10 cellular contexts compared by ENCODE assay signal in the genomic region with DNA sequence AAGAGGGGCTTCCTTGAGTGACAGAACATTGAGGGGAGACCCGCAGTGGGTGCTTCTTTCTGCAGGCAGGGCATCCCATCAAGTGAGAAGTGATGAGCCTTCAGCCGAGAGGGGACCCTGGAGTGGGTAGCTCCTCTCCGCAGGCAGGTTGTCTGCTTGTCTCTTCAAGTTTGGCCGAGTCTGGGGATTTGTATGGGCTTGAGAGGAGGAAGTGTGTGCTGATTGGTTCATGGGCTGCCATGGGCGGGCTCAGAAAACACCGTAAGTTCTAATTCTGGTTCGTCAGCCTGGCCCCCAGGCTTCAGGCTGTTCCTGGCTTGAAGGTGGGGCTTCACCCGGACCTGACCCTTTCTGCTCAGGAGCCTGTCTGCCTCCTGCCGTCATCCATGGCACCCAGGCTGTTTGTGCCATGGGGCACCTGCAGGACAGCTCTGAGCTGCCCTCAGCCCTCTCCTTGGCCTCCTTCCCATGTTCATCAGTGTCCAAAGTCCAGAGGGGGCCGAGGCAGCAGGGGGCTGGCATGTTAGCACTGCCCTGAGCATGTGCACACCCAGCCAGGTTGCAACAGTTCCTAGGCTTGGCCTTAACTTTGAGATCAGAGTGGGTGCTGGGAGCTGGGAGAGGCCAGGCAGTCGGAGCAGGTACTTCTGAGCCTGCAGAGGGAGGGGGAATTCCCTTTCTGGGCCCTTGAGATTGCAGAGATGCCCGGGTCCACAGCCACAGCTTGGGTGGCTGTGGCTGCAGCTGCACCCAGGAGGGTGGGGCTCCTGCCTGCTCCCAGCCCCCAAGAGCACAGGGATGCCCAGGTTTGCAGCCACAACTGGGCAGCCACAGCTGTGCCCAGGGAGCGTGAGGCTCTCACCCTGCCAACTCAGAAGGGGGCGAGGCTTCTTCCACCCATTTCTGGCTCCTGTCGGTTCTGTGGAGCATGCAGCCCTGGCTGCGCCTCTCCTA. TPM values are rescaled to one million over a fixed set of nuclear protein-coding genes. Genes with fewer than 3 reads are reported as not detected.
A peak's percentile ranks its signal among the peaks of the same experiment; 100 is the strongest.
DNase-seq lines count a peak whose midpoint lies in the region; ATAC-seq lines count a peak whose summit lies in the region.
"Had no signal": no experiment of that assay in that cellular context is flagged by ENCODE, and none has a peak within 500 bp of the region (broad histone marks: within the 10 kb centered on the region; RNA-seq: fewer than 3 reads in every experiment).

No MANE protein-coding gene starts in this region.

- peak; percentile 93 for ATAC-seq in GM18502 (IDR thresholded peaks at IDR 0.05; ENCODE audit: poor library complexity, unreplicated experiment)
- peak; percentile 78 for ATAC-seq in GM21619 (IDR thresholded peaks at IDR 0.05; ENCODE audit: unreplicated experiment)
- ATAC-seq in memory B cell (ENCODE audit: low read depth), result peak; percentile 86

- H3K36me3 ChIP-seq in KOPT-K1 (ENCODE audit: insufficient read depth, low read length), result peaks cover 92% of the 10 kb centered on the region

- H3K27ac Mint-ChIP-seq in memory B cell, result peak overlapping the region; percentile 84
- H3K27ac Mint-ChIP-seq in T-helper 2 cell treated with Interferon-gamma antibody and Interleukin-4, amounts not matched to agents 5 μg/mL and 100 μg/mL, for 36 hours, result no peak overlapping the region
- H3K27ac Mint-ChIP-seq: activated naive CD8-positive, alpha-beta T cell had no signal

- H3K4me1 Mint-ChIP-seq in memory B cell, result peaks cover 9% of the 10 kb centered on the region
- H3K4me1 Mint-ChIP-seq in T-helper 2 cell treated with Interferon-gamma antibody and Interleukin-4, amounts not matched to agents 5 μg/mL and 100 μg/mL, for 36 hours (ENCODE audit: low read depth), result peaks cover 10% of the 10 kb centered on the region

- H3K27me3 Mint-ChIP-seq in memory B cell, result no peaks in the 10 kb centered on the region
- H3K27me3 Mint-ChIP-seq in T-helper 2 cell treated with Interferon-gamma antibody and Interleukin-4, amounts not matched to agents 5 μg/mL and 100 μg/mL, for 36 hours (ENCODE audit: low read depth), result no peaks in the 10 kb centered on the region
- H3K27me3 Mint-ChIP-seq: activated naive CD8-positive, alpha-beta T cell had no signal

- peak; percentile 34 to 45 for DNase-seq in memory B cell (ENCODE audit: low spot score in 2 of 2)
- DNase-seq in T-helper 2 cell treated with Interferon-gamma antibody and Interleukin-4, amounts not matched to agents 5 μg/mL and 100 μg/mL, for 36 hours (ENCODE audit: low spot score), result no peak
- no peak for DNase-seq in cerebellum (ENCODE audit: low spot score)
- DNase-seq in Ammon's horn (ENCODE audit: low spot score), result no peak
- no peak for DNase-seq in NK-92 (lab: John Stamatoyannopoulos, UW; ENCODE audit: unreplicated experiment)
- DNase-seq: NCI-H345 had no signal

- peak overlapping the region; percentile 79 for H3K4me3 Mint-ChIP-seq in memory B cell
- H3K4me3 Mint-ChIP-seq in T-helper 2 cell treated with Interferon-gamma antibody and Interleukin-4, amounts not matched to agents 5 μg/mL and 100 μg/mL, for 36 hours, result no peak overlapping the region
- H3K4me3 Mint-ChIP-seq: activated naive CD8-positive, alpha-beta T cell had no signal

- no peaks in the 10 kb centered on the region for H3K9me3 Mint-ChIP-seq in memory B cell
- H3K9me3 Mint-ChIP-seq in T-helper 2 cell treated with Interferon-gamma antibody and Interleukin-4, amounts not matched to agents 5 μg/mL and 100 μg/mL, for 36 hours, result no peaks in the 10 kb centered on the region

- no peaks in the 10 kb centered on the region for H3K9me3 ChIP-seq in KOPT-K1 (ENCODE audit: insufficient read depth, low read length, poor library complexity, severe bottlenecking)

- H3K27ac ChIP-seq in KOPT-K1 (ENCODE audit: low read depth, low read length, poor library complexity, severe bottlenecking), result peak overlapping the region; percentile 22

- peaks cover 15% of the 10 kb centered on the region for H3K36me3 Mint-ChIP-seq in memory B cell
- peaks cover 52% of the 10 kb centered on the region for H3K36me3 Mint-ChIP-seq in T-helper 2 cell treated with Interferon-gamma antibody and Interleukin-4, amounts not matched to agents 5 μg/mL and 100 μg/mL, for 36 hours (ENCODE audit: low read depth)

RNA-seq across cellular contexts. Expression of a gene that starts 13.5 kb away (rescaled TPM):
- 35.6 TPM for total RNA-seq in cerebellum

RNA-seq across cellular contexts. Expression of a gene that starts 13.8 kb away (rescaled TPM):
- 22.1 TPM for total RNA-seq in cerebellum

Comparison
In these comparisons a context has a peak if more than half of its experiments do, and no peak if none do; other contexts are left out.
1. DNase-seq: peak in memory B cell (2 of 2); none in T-helper 2 cell treated with Interferon-gamma antibody and Interleukin-4, amounts not matched to agents 5 μg/mL and 100 μg/mL, for 36 hours (single experiment), cerebellum (single experiment), Ammon's horn (single experiment) and NK-92 (single experiment).
2. Peak in every context shown above with its lines, with median percentiles within 50 percentile points of each other: ATAC-seq.